8 cellular contexts compared by ENCODE assay signal in the genomic region with DNA sequence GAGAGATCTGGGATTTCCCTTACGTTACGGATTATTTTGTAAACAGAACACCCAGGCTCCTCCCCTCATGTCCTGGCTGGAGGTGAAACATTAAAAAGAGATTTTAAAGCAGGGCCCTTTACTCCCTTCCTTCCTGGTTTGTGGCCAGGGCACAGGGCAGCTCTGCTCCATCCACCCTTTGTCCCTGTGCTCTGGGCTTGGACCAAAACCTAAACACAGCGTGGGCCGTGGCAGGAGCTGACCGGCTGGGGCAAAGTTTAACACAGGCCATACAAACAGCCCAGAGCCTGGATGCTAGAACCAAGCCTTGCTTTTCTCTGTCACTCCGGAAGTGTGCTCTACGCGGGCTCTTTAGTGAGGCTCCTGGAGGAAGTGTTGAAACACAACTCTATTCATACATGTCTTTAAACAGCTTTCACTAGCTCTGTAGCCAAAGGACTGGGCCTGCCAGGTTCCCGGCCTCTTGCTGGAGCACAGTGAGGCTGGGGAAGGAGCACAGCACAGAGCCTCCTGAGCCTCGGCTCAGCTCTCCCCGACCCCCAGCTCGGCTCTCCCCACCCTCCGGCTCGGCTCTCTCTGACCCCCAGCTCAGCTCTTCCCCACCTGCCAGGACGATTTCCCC.
DNase-seq lines count a peak whose midpoint lies in the region; ATAC-seq, FAIRE-seq and TF ChIP-seq lines count a peak whose summit lies in the region.

No MANE protein-coding gene starts in this region.

- H3K27me3 Mint-ChIP-seq in T-helper 1 cell treated with Interleukin-12 subunit alpha and Interleukin-12 subunit beta and Interleukin-4 antibody, amounts not matched to agents 30 μg/mL and 1 μg/mL, for 36 hours (ENCODE audit: low read depth) = peaks cover 4% of the 10 kb centered on the region

- H3K9ac ChIP-seq in K562 (ENCODE audit: insufficient read depth in 1 of 2, low read depth in 2 of 2, low read length in 2 of 2) = no peak overlapping the region
- H3K9ac ChIP-seq in GM23248 = no peak overlapping the region

- TF ChIP-seq CTCF in K562 (IDR thresholded peaks at IDR 0.05 in 2 of 3, conservative IDR thresholded peaks at IDR 0.05 in 1 of 3; ENCODE audit: insufficient read depth in 2 of 3, low read depth in 1 of 3, low read length in 3 of 3) (no peak), lower lobe of right lung (IDR thresholded peaks at IDR 0.05) (no peak), tibial nerve (IDR thresholded peaks at IDR 0.05) (no peak)

- POLR2A ChIA-PET in K562 (lab: Yijun Ruan, JAX) = interaction anchor here (0.6 to 1.9 kb wide), 5 partner anchors 10 to 197 kb away, joined by 3 to 8 read pairs (median 3); no protein-coding TSS in a partner anchor

- H3F3A ChIP-seq in GM23248 (ENCODE audit: insufficient read depth) = no peaks in the 10 kb centered on the region

- no peaks in the 10 kb centered on the region for H3K9me3 Mint-ChIP-seq in T-helper 1 cell treated with Interleukin-12 subunit alpha and Interleukin-12 subunit beta and Interleukin-4 antibody, amounts not matched to agents 30 μg/mL and 1 μg/mL, for 36 hours

- TF ChIP-seq EP300 in K562 (IDR thresholded peaks at IDR 0.05; ENCODE audit: low read length) (no peak), tibial nerve (IDR thresholded peaks at IDR 0.05) (peak in 1 of 2 donors; percentile 61)

- 4% methylated on average over 15 of the region's 15 CpGs for WGBS in K562 (ENCODE audit: insufficient coverage, low coverage, missing lambda C conversion rate)
- 10 to 21% methylated on average over 11 to 15 of the region's 15 CpGs for WGBS in tibial nerve, 2 donors
- WGBS in GM23248 (ENCODE audit: low coverage in 1 of 2, low lambda C conversion rate in 2 of 2, missing lambda C conversion rate in 2 of 2), 2 experiments = 62 to 70% methylated on average over 15 of the region's 15 CpGs

- DNase-seq in T-helper 1 cell (no peak), K562 (ENCODE audit: extremely low read depth in 1 of 4, low spot score in 3 of 4) (no peak), lower lobe of right lung (peak; percentile 76), tibial nerve (ENCODE audit: low spot score in 2 of 2) (no peak), GM23248 (no peak)

- no peaks in the 10 kb centered on the region for H3K79me2 ChIP-seq in K562 (ENCODE audit: control insufficient read depth, insufficient read depth, low read length)
- no peaks in the 10 kb centered on the region for H3K79me2 ChIP-seq in GM23248 (ENCODE audit: insufficient read depth)

- H3K27ac Mint-ChIP-seq in T-helper 1 cell treated with Interleukin-12 subunit alpha and Interleukin-12 subunit beta and Interleukin-4 antibody, amounts not matched to agents 30 μg/mL and 1 μg/mL, for 36 hours = peak overlapping the region; percentile 98

- H2AFZ ChIP-seq in K562 (ENCODE audit: low read depth, low read length) (no peak overlapping the region), GM23248 (no peak overlapping the region)

- H3K4me3 ChIP-seq in K562 (no peak overlapping the region), lower lobe of right lung (no peak overlapping the region), tibial nerve (no peak overlapping the region), GM23248 (no peak overlapping the region)

- H3K4me1 Mint-ChIP-seq in T-helper 1 cell treated with Interleukin-12 subunit alpha and Interleukin-12 subunit beta and Interleukin-4 antibody, amounts not matched to agents 30 μg/mL and 1 μg/mL, for 36 hours (ENCODE audit: low read depth) = peaks cover 51% of the 10 kb centered on the region

- no TSS peak for BruUV-seq in K562 (replicated peaks; lab: Mats Ljungman, UMichigan)

- in situ Hi-C loops in K562 (cut with MboI) (no loop called here), GM23248 (cut with MboI) (no loop called here)

- ATAC-seq in K562 (peak; percentile 35), lower lobe of right lung (peak; percentile 76 to 80), HG03342 (IDR thresholded peaks at IDR 0.05; ENCODE audit: unreplicated experiment) (no peak), GM21360 (IDR thresholded peaks at IDR 0.05; ENCODE audit: unreplicated experiment) (no peak)

- H4K20me1 ChIP-seq in K562 (replicated peaks; ENCODE audit: control insufficient read depth, insufficient read depth, low read length) (0 out of 2 replicates have a peak, but pooled peaks cover 4% of the 10 kb centered on the region), GM23248 (ENCODE audit: insufficient read depth) (no peaks in the 10 kb centered on the region)

- no peaks in the 10 kb centered on the region for H3K9me1 ChIP-seq in K562 (ENCODE audit: control insufficient read depth, insufficient read depth, low read length)

- H3K36me3 ChIP-seq in K562 (ENCODE audit: control insufficient read depth, insufficient read depth, low read length) (no peaks in the 10 kb centered on the region), lower lobe of right lung (no peaks in the 10 kb centered on the region), tibial nerve (peaks cover 0 to 37% (median 2%) of the 10 kb centered on the region in 3 donors), GM23248 (ENCODE audit: low read depth) (no peaks in the 10 kb centered on the region)

- no peaks in the 10 kb centered on the region for H3K9me3 ChIP-seq in K562 (replicated peaks; ENCODE audit: control insufficient read depth, insufficient read depth, low read depth, low read length)
- no peaks in the 10 kb centered on the region for H3K9me3 ChIP-seq in lower lobe of right lung
- no peaks in the 10 kb centered on the region for H3K9me3 ChIP-seq in tibial nerve
- H3K9me3 ChIP-seq in GM23248 (ENCODE audit: low read depth) = no peaks in the 10 kb centered on the region

- H3K4me2 ChIP-seq in K562 (ENCODE audit: insufficient read depth, low read length) (no peak overlapping the region), GM23248 (ENCODE audit: unreplicated experiment) (no peak overlapping the region)

- no peaks in the 10 kb centered on the region for H3K4me1 ChIP-seq in K562 (replicated peaks in 1 of 2; ENCODE audit: control insufficient read depth in 2 of 2, insufficient read depth in 2 of 2, low read length in 2 of 2)
- H3K4me1 ChIP-seq in lower lobe of right lung = peaks cover 55% of the 10 kb centered on the region
- H3K4me1 ChIP-seq in tibial nerve = peaks cover 0 to 41% (median 24%) of the 10 kb centered on the region in 4 donors
- 0 out of 2 replicates have a peak, but pooled peaks cover 3% of the 10 kb centered on the region for H3K4me1 ChIP-seq in GM23248 (ENCODE audit: insufficient read depth)

- CTCF ChIA-PET in K562 (lab: Yijun Ruan, JAX; ENCODE audit: low intra/inter-chr PET ratio) = no interaction called here

- H3K36me3 Mint-ChIP-seq in T-helper 1 cell treated with Interleukin-12 subunit alpha and Interleukin-12 subunit beta and Interleukin-4 antibody, amounts not matched to agents 30 μg/mL and 1 μg/mL, for 36 hours (ENCODE audit: low read depth) = peaks cover 15% of the 10 kb centered on the region

- TF ChIP-seq POLR2A in K562 (conservative IDR thresholded peaks at IDR 0.05) (no peak), tibial nerve (IDR thresholded peaks at IDR 0.05) (no peak)

- H3K27ac ChIP-seq in K562 (ENCODE audit: extremely low read depth, low read depth, low read length) (no peak overlapping the region), lower lobe of right lung (peak overlapping the region; percentile 85), tibial nerve (peak overlapping the region; percentile 64 to 82 (median 72)), GM23248 (no peak overlapping the region)

- intact Hi-C loops in K562 (cut with micrococcal nuclease) = no loop called here
- intact Hi-C loops in lower lobe of right lung (cut with DNase I) = no loop called here

- H3K9me2 ChIP-seq in GM23248 (ENCODE audit: insufficient read depth) = no peaks in the 10 kb centered on the region

- peak overlapping the region; percentile 73 for H3K4me3 Mint-ChIP-seq in T-helper 1 cell treated with Interleukin-12 subunit alpha and Interleukin-12 subunit beta and Interleukin-4 antibody, amounts not matched to agents 30 μg/mL and 1 μg/mL, for 36 hours

- H3K27me3 ChIP-seq in K562 (ENCODE audit: control insufficient read depth in 2 of 2, insufficient read depth in 2 of 2, low read length in 2 of 2) = peaks cover 61 to 76% of the 10 kb centered on the region in 2 experiments
- no peaks in the 10 kb centered on the region for H3K27me3 ChIP-seq in lower lobe of right lung (ENCODE audit: low read depth)
- no peaks in the 10 kb centered on the region for H3K27me3 ChIP-seq in tibial nerve
- H3K27me3 ChIP-seq in GM23248 (replicated peaks; ENCODE audit: insufficient read depth) = peaks cover 39% of the 10 kb centered on the region

- FAIRE-seq in K562 (lab: Jason Lieb, UNC) = no peak

- no peak for TF ChIP-seq RAD21 in K562 (CRISPR knock-in tag; conservative IDR thresholded peaks at IDR 0.05 in 1 of 2, IDR thresholded peaks at IDR 0.05 in 1 of 2)

TF ChIP-seq in K562, 482 proteins besides CTCF, POLR2A, EP300 and RAD21 (continues in another document):
- TF ChIP-seq HNRNPK (IDR thresholded peaks at IDR 0.05; ENCODE audit: low read depth, low read length, poor library complexity, severe bottlenecking) (no peak), HMG20A (CRISPR knock-in tag; conservative IDR thresholded peaks at IDR 0.05) (no peak)

Comparison
In these comparisons a context has a peak if more than half of its experiments do, and no peak if none do; other contexts are left out.
1. ATAC-seq: peak in K562 (single experiment) and lower lobe of right lung (2 of 2); none in HG03342 (single experiment) and GM21360 (single experiment).
2. H3K27ac ChIP-seq: peak in lower lobe of right lung (single experiment) and tibial nerve (4 of 4); none in K562 (single experiment) and GM23248 (single experiment).